8 cellular contexts compared by ENCODE assay signal in genomic region chr5:82793808-82794419, GRCh38.
DNase-seq lines count a peak whose midpoint lies in the region; ATAC-seq and TF ChIP-seq lines count a peak whose summit lies in the region.

No MANE protein-coding gene starts in this region.

- no peaks in the 10 kb centered on the region for H3K9me3 ChIP-seq in right cardiac atrium (ENCODE audit: control insufficient read depth, low read length)

- DNase-seq in HEK293T (ENCODE audit: extremely low spot score), result peak; percentile 33
- peak; percentile 41 for DNase-seq in activated CD4-positive, alpha-beta T cell treated with anti-CD3 and anti-CD28 coated beads, Interleukin-2, amount 50 U/mL, for 1 hour
- DNase-seq in foreskin melanocyte, result peak; percentile 23
- DNase-seq in stimulated activated CD4-positive, alpha-beta T cell treated with anti-CD3 and anti-CD28 coated beads, Interleukin-12 subunit alpha, Interleukin-12 subunit beta, amount 100 ng/mL, for 24 hours (ENCODE audit: low read depth in 2 of 2), result peak; percentile 2 to 43
- DNase-seq in SHP77 treated with DMSO at 0.1 percent for 48 hours (lab: John Stamatoyannopoulos, UW), result no peak
- no peak for DNase-seq in NOMO-1 treated with DMSO at 0.1 percent for 48 hours (lab: John Stamatoyannopoulos, UW; ENCODE audit: unreplicated experiment)
- DNase-seq in right cardiac atrium, result no peak

- H3K27ac ChIP-seq in C4-2B (no peak overlapping the region), right cardiac atrium (ENCODE audit: low read length) (no peak overlapping the region)

- H3K4me1 ChIP-seq in right cardiac atrium (ENCODE audit: control insufficient read depth, insufficient read depth, low read length), result no peaks in the 10 kb centered on the region

- H3K4me3 ChIP-seq in right cardiac atrium (ENCODE audit: low read length), result no peak overlapping the region

- H3K27me3 ChIP-seq in right cardiac atrium (ENCODE audit: control insufficient read depth, insufficient read depth), result no peaks in the 10 kb centered on the region

- no peak for ATAC-seq in right cardiac atrium

- CTCF ChIA-PET in HEK293T (lab: Yijun Ruan, JAX), result interaction anchor here (0.7 to 1.1 kb wide), 2 partner anchors 8 to 17 kb away, joined by 3 read pairs; no protein-coding TSS in a partner anchor

- intact Hi-C loops in right cardiac atrium (cut with DNase I), result loop anchor here in 1 of 4 donors (10.0 kb wide), 1 partner anchor 149 kb away; no protein-coding TSS in a partner anchor

- TF ChIP-seq CTCF in C4-2B (conservative IDR thresholded peaks at IDR 0.05), result peak; percentile 90

- WGBS in right cardiac atrium, result 59% methylated on average over 4 of the region's 4 CpGs

- POLR2A ChIA-PET in HEK293T (lab: Yijun Ruan, JAX), result no interaction called here

TF ChIP-seq in HEK293T, 16 proteins besides CTCF, POLR2A, EP300 and RAD21:
- no peak for TF ChIP-seq SUZ12 (IDR thresholded peaks at IDR 0.05)
TF ChIP-seq in HEK293T: peak in this region for 0.

Comparison
In these comparisons a context has a peak if more than half of its experiments do, and no peak if none do; other contexts are left out.
1. DNase-seq: peak in HEK293T (single experiment), activated CD4-positive, alpha-beta T cell treated with anti-CD3 and anti-CD28 coated beads, Interleukin-2, amount 50 U/mL, for 1 hour (single experiment), foreskin melanocyte (single experiment) and stimulated activated CD4-positive, alpha-beta T cell treated with anti-CD3 and anti-CD28 coated beads, Interleukin-12 subunit alpha, Interleukin-12 subunit beta, amount 100 ng/mL, for 24 hours (2 of 2); none in SHP77 treated with DMSO at 0.1 percent for 48 hours (single experiment), NOMO-1 treated with DMSO at 0.1 percent for 48 hours (single experiment) and right cardiac atrium (0 of 3).